ENCODE assay signal across 1 cellular context in the genomic region with DNA sequence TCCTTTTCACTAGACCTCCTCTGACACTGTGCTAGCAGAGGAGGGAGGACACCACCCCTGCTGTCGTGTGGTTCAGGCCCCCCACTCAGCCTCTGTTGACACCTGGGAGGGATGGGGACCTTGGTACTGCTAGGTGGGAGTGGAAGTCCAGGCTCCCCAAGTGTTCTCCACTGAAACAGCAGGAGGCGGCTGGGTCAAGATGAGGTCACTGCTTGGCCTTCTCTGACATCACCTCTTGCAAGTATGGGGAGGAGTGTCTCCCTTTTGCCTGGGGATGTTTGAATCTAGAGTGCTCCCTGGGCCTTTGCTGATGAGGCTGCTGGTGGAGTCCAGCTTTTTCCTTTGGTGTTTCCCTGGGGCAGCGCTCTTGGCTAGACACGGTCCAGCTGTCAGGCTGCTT.
TF ChIP-seq lines count a peak whose summit lies in the region.

No MANE protein-coding gene starts in this region.

TF ChIP-seq in HEK293, 187 proteins besides CTCF, POLR2A, EP300 and RAD21 (continued from another document):
- TF ChIP-seq, protein P1, sequence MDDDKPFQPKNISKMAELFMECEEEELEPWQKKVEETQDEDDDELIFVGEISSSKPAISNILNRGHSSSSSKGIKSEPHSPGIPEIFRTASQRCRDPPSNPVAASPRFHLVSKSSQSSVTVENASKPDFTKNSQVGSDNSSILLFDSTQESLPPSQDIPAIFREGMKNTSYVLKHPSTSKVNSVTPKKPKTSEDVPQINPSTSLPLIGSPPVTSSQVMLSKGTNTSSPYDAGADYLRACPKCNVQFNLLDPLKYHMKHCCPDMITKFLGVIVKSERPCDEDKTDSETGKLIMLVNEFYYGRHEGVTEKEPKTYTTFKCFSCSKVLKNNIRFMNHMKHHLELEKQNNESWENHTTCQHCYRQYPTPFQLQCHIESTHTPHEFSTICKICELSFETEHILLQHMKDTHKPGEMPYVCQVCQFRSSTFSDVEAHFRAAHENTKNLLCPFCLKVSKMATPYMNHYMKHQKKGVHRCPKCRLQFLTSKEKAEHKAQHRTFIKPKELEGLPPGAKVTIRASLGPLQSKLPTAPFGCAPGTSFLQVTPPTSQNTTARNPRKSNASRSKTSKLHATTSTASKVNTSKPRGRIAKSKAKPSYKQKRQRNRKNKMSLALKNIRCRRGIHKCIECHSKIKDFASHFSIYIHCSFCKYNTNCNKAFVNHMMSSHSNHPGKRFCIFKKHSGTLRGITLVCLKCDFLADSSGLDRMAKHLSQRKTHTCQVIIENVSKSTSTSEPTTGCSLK (tag by site-specific recombination; IDR thresholded peaks at IDR 0.05): no peak
- no peak for TF ChIP-seq ZFP41 (tag by site-specific recombination; IDR thresholded peaks at IDR 0.05; ENCODE audit: borderline replicate concordance)
- no peak for TF ChIP-seq ZNF112 (tag by site-specific recombination; IDR thresholded peaks at IDR 0.05)
- no peak for TF ChIP-seq ZSCAN23 (tag by site-specific recombination; IDR thresholded peaks at IDR 0.05)
- TF ChIP-seq ZNF561 (tag by site-specific recombination; IDR thresholded peaks at IDR 0.05; ENCODE audit: borderline replicate concordance): no peak
- no peak for TF ChIP-seq ZNF692 (tag by site-specific recombination; IDR thresholded peaks at IDR 0.05)
- no peak for TF ChIP-seq ZNF707 (tag by site-specific recombination; IDR thresholded peaks at IDR 0.05)
- no peak for TF ChIP-seq PRDM4 (tag by site-specific recombination; IDR thresholded peaks at IDR 0.05)
- TF ChIP-seq ZNF629 (tag by site-specific recombination; IDR thresholded peaks at IDR 0.05): peak; percentile 62
- TF ChIP-seq ZBTB21 (tag by site-specific recombination; IDR thresholded peaks at IDR 0.05): peak; percentile 35; the same call in 1 of the 2 replicates
- no peak for TF ChIP-seq SP2 (tag by site-specific recombination; IDR thresholded peaks at IDR 0.05)
- no peak for TF ChIP-seq SP3 (tag by site-specific recombination; IDR thresholded peaks at IDR 0.05)
- no peak for TF ChIP-seq ZNF311 (tag by site-specific recombination; IDR thresholded peaks at IDR 0.05; ENCODE audit: borderline replicate concordance)
- no peak for TF ChIP-seq ZNF391 (tag by site-specific recombination; IDR thresholded peaks at IDR 0.05; ENCODE audit: borderline replicate concordance, low read depth)
- TF ChIP-seq ZNF645 (tag by site-specific recombination; IDR thresholded peaks at IDR 0.05): no peak
- TF ChIP-seq, protein P2, sequence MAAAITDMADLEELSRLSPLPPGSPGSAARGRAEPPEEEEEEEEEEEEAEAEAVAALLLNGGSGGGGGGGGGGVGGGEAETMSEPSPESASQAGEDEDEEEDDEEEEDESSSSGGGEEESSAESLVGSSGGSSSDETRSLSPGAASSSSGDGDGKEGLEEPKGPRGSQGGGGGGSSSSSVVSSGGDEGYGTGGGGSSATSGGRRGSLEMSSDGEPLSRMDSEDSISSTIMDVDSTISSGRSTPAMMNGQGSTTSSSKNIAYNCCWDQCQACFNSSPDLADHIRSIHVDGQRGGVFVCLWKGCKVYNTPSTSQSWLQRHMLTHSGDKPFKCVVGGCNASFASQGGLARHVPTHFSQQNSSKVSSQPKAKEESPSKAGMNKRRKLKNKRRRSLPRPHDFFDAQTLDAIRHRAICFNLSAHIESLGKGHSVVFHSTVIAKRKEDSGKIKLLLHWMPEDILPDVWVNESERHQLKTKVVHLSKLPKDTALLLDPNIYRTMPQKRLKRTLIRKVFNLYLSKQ (tag by site-specific recombination; IDR thresholded peaks at IDR 0.05; ENCODE audit: borderline replicate concordance): no peak
- peak; percentile 62; the same call in 1 of the 2 replicates for TF ChIP-seq ZIC2 (tag by site-specific recombination; IDR thresholded peaks at IDR 0.05)
- no peak for TF ChIP-seq ZBTB20 (tag by site-specific recombination; IDR thresholded peaks at IDR 0.05)
- TF ChIP-seq KLF8 (tag by site-specific recombination; IDR thresholded peaks at IDR 0.05): no peak
- no peak for TF ChIP-seq ZBTB1 (tag by site-specific recombination; IDR thresholded peaks at IDR 0.05)
- TF ChIP-seq MEIS1 (CRISPR knock-in tag; IDR thresholded peaks at IDR 0.05; ENCODE audit: borderline replicate concordance): no peak
- TF ChIP-seq ZNF324 (tag by site-specific recombination; IDR thresholded peaks at IDR 0.05): no peak
- TF ChIP-seq ZNF140 (tag by site-specific recombination; IDR thresholded peaks at IDR 0.05): no peak
- TF ChIP-seq ELK4 (IDR thresholded peaks at IDR 0.05; ENCODE audit: borderline replicate concordance, low read depth, low read length): no peak
- TF ChIP-seq ZNF175 (tag by site-specific recombination; IDR thresholded peaks at IDR 0.05): no peak
- no peak for TF ChIP-seq ZNF530 (tag by site-specific recombination; IDR thresholded peaks at IDR 0.05; ENCODE audit: low read depth)
- no peak for TF ChIP-seq ZNF239 (tag by site-specific recombination; IDR thresholded peaks at IDR 0.05)
